1 cellular context compared by ENCODE assay signal in the genomic region with DNA sequence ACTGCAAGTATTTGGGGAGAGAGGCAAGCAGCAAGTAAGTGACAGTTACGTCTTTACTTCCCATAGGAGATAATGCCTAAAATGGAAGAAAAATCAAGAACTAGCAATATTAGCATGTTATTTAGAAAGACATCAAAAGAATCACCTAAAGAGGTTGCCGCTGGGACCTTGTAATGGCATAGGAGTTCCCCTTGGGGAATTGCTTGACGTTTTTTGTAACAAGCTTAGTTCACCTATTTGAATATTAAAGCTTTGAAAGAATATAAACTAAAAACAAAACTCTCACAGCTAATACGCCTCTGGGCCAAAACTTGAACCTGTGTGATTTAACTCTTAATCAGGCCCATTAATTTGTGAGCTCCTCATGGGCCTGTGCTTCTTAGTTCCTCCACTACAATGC.
TF ChIP-seq lines count a peak whose summit lies in the region.

No MANE protein-coding gene starts in this region.

TF ChIP-seq in GM23338, 12 proteins besides CTCF, POLR2A, EP300 and RAD21 (continued from another document):
- TF ChIP-seq, protein P1, sequence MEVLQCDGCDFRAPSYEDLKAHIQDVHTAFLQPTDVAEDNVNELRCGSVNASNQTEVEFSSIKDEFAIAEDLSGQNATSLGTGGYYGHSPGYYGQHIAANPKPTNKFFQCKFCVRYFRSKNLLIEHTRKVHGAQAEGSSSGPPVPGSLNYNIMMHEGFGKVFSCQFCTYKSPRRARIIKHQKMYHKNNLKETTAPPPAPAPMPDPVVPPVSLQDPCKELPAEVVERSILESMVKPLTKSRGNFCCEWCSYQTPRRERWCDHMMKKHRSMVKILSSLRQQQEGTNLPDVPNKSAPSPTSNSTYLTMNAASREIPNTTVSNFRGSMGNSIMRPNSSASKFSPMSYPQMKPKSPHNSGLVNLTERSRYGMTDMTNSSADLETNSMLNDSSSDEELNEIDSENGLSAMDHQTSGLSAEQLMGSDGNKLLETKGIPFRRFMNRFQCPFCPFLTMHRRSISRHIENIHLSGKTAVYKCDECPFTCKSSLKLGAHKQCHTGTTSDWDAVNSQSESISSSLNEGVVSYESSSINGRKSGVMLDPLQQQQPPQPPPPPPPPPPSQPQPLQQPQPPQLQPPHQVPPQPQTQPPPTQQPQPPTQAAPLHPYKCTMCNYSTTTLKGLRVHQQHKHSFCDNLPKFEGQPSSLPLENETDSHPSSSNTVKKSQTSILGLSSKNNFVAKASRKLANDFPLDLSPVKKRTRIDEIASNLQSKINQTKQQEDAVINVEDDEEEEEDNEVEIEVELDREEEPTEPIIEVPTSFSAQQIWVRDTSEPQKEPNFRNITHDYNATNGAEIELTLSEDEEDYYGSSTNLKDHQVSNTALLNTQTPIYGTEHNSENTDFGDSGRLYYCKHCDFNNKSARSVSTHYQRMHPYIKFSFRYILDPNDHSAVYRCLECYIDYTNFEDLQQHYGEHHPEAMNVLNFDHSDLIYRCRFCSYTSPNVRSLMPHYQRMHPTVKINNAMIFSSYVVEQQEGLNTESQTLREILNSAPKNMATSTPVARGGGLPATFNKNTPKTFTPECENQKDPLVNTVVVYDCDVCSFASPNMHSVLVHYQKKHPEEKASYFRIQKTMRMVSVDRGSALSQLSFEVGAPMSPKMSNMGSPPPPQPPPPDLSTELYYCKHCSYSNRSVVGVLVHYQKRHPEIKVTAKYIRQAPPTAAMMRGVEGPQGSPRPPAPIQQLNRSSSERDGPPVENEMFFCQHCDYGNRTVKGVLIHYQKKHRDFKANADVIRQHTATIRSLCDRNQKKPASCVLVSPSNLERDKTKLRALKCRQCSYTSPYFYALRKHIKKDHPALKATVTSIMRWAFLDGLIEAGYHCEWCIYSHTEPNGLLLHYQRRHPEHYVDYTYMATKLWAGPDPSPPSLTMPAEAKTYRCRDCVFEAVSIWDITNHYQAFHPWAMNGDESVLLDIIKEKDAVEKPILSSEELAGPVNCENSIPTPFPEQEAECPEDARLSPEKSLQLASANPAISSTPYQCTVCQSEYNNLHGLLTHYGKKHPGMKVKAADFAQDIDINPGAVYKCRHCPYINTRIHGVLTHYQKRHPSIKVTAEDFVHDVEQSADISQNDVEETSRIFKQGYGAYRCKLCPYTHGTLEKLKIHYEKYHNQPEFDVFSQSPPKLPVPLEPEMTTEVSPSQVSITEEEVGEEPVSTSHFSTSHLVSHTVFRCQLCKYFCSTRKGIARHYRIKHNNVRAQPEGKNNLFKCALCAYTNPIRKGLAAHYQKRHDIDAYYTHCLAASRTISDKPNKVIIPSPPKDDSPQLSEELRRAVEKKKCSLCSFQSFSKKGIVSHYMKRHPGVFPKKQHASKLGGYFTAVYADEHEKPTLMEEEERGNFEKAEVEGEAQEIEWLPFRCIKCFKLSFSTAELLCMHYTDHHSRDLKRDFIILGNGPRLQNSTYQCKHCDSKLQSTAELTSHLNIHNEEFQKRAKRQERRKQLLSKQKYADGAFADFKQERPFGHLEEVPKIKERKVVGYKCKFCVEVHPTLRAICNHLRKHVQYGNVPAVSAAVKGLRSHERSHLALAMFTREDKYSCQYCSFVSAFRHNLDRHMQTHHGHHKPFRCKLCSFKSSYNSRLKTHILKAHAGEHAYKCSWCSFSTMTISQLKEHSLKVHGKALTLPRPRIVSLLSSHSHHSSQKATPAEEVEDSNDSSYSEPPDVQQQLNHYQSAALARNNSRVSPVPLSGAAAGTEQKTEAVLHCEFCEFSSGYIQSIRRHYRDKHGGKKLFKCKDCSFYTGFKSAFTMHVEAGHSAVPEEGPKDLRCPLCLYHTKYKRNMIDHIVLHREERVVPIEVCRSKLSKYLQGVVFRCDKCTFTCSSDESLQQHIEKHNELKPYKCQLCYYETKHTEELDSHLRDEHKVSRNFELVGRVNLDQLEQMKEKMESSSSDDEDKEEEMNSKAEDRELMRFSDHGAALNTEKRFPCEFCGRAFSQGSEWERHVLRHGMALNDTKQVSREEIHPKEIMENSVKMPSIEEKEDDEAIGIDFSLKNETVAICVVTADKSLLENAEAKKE (CRISPR knock-in tag; IDR thresholded peaks at IDR 0.05) = no peak
- TF ChIP-seq POLR2AphosphoS5 (IDR thresholded peaks at IDR 0.05; ENCODE audit: low read depth) = no peak
- no peak for TF ChIP-seq JUNB (IDR thresholded peaks at IDR 0.05; ENCODE audit: unreplicated experiment)
- TF ChIP-seq, protein P2, sequence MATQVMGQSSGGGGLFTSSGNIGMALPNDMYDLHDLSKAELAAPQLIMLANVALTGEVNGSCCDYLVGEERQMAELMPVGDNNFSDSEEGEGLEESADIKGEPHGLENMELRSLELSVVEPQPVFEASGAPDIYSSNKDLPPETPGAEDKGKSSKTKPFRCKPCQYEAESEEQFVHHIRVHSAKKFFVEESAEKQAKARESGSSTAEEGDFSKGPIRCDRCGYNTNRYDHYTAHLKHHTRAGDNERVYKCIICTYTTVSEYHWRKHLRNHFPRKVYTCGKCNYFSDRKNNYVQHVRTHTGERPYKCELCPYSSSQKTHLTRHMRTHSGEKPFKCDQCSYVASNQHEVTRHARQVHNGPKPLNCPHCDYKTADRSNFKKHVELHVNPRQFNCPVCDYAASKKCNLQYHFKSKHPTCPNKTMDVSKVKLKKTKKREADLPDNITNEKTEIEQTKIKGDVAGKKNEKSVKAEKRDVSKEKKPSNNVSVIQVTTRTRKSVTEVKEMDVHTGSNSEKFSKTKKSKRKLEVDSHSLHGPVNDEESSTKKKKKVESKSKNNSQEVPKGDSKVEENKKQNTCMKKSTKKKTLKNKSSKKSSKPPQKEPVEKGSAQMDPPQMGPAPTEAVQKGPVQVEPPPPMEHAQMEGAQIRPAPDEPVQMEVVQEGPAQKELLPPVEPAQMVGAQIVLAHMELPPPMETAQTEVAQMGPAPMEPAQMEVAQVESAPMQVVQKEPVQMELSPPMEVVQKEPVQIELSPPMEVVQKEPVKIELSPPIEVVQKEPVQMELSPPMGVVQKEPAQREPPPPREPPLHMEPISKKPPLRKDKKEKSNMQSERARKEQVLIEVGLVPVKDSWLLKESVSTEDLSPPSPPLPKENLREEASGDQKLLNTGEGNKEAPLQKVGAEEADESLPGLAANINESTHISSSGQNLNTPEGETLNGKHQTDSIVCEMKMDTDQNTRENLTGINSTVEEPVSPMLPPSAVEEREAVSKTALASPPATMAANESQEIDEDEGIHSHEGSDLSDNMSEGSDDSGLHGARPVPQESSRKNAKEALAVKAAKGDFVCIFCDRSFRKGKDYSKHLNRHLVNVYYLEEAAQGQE (IDR thresholded peaks at IDR 0.05; ENCODE audit: unreplicated experiment) = no peak
- TF ChIP-seq EZH2 (IDR thresholded peaks at IDR 0.05; ENCODE audit: low read depth, unreplicated experiment) = no peak
- no peak for TF ChIP-seq STAT1 (IDR thresholded peaks at IDR 0.05; ENCODE audit: unreplicated experiment)
- no peak for TF ChIP-seq ZNF331 (CRISPR knock-in tag; IDR thresholded peaks at IDR 0.05; ENCODE audit: low read depth)
- TF ChIP-seq ZNF114 (CRISPR knock-in tag; IDR thresholded peaks at IDR 0.05) = no peak
- TF ChIP-seq, protein P3, sequence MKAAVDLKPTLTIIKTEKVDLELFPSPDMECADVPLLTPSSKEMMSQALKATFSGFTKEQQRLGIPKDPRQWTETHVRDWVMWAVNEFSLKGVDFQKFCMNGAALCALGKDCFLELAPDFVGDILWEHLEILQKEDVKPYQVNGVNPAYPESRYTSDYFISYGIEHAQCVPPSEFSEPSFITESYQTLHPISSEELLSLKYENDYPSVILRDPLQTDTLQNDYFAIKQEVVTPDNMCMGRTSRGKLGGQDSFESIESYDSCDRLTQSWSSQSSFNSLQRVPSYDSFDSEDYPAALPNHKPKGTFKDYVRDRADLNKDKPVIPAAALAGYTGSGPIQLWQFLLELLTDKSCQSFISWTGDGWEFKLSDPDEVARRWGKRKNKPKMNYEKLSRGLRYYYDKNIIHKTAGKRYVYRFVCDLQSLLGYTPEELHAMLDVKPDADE (IDR thresholded peaks at IDR 0.05) = no peak
- no peak for TF ChIP-seq EZH2phosphoT487 (IDR thresholded peaks at IDR 0.05; ENCODE audit: unreplicated experiment)
- no peak for TF ChIP-seq CREB1 (CRISPR knock-in tag; IDR thresholded peaks at IDR 0.05; ENCODE audit: low read depth)
